1 cellular context compared by ENCODE assay signal in genomic region chr22:26580240-26580962, GRCh38.
A peak's percentile ranks its signal among the peaks of the same experiment; 100 is the strongest.
TF ChIP-seq lines count a peak whose summit lies in the region.

No MANE protein-coding gene starts in this region.

TF ChIP-seq in H1, 55 proteins besides CTCF, POLR2A, EP300 and RAD21:
- TF ChIP-seq EGR1 (IDR thresholded peaks at IDR 0.05; ENCODE audit: borderline replicate concordance, low read depth, low read length) (no peak), SP1 (IDR thresholded peaks at IDR 0.05; ENCODE audit: low read depth, low read length) (0 out of 2 replicates have a peak, but pooled peaks have one; percentile 7), SP2 (IDR thresholded peaks at IDR 0.05; ENCODE audit: low read length) (no peak), POLR2AphosphoS5 (IDR thresholded peaks at IDR 0.05; ENCODE audit: low read depth, low read length) (peak; percentile 25; the same call in 1 of the 2 replicates), SUZ12 (IDR thresholded peaks at IDR 0.05; ENCODE audit: low read length) (no peak), RXRA (IDR thresholded peaks at IDR 0.05; ENCODE audit: insufficient read depth, low read depth, low read length) (no peak), CHD2 (IDR thresholded peaks at IDR 0.05; ENCODE audit: low read length) (no peak), RBBP5 (IDR thresholded peaks at IDR 0.05; ENCODE audit: borderline replicate concordance, low read depth, low read length) (no peak), SAP30 (IDR thresholded peaks at IDR 0.05; ENCODE audit: insufficient read depth, insufficient replicate concordance, low read length) (no peak), TEAD4 (IDR thresholded peaks at IDR 0.05; ENCODE audit: low read depth, low read length) (0 out of 2 replicates have a peak, but pooled peaks have one; percentile 20), CHD7 (IDR thresholded peaks at IDR 0.05; ENCODE audit: insufficient replicate concordance, low read length) (peak; percentile 75), BACH1 (IDR thresholded peaks at IDR 0.05; ENCODE audit: low read length) (no peak), CTBP2 (IDR thresholded peaks at IDR 0.05; ENCODE audit: borderline replicate concordance, insufficient read depth, insufficient read length, low read length) (no peak), FOSL1 (IDR thresholded peaks at IDR 0.05; ENCODE audit: insufficient read depth, low read depth, low read length) (no peak)
